In the genomic region with DNA sequence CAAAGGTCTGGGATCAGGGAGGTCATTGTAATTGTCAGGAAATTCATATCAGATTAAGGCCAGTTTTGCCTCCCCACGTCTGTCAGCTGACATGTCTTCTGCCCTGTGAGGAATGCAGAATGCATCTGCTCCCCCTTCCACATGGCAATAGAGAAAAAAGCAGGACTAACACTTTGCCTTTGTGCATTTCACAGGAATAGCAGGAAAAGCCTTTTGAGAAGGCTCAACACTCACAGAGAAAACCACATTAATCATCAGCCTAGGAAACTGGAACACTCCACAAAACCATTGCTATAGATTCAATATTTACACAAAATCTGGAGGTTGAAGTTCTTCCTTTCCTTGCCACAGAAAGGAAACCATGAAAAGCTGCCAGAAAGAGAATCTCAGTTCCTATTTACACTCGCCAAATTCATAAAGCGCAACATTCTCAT, we compare ENCODE assay signal across 1 cellular context.
A peak's percentile ranks its signal among the peaks of the same experiment; 100 is the strongest.
TF ChIP-seq lines count a peak whose summit lies in the region.

No MANE protein-coding gene starts in this region.

TF ChIP-seq in K562, 482 proteins besides CTCF, POLR2A, EP300 and RAD21:
- TF ChIP-seq, protein P1, sequence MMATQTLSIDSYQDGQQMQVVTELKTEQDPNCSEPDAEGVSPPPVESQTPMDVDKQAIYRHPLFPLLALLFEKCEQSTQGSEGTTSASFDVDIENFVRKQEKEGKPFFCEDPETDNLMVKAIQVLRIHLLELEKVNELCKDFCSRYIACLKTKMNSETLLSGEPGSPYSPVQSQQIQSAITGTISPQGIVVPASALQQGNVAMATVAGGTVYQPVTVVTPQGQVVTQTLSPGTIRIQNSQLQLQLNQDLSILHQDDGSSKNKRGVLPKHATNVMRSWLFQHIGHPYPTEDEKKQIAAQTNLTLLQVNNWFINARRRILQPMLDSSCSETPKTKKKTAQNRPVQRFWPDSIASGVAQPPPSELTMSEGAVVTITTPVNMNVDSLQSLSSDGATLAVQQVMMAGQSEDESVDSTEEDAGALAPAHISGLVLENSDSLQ (IDR thresholded peaks at IDR 0.05), result 0 out of 2 replicates have a peak, but pooled peaks have one; percentile 6
- peak in 1 of 2 experiments; percentile 65; a peak in 2 of 4 replicates for TF ChIP-seq FOXA3 (CRISPR knock-in tag; conservative IDR thresholded peaks at IDR 0.05 in 1 of 2, IDR thresholded peaks at IDR 0.05 in 1 of 2)
- TF ChIP-seq, protein P2, sequence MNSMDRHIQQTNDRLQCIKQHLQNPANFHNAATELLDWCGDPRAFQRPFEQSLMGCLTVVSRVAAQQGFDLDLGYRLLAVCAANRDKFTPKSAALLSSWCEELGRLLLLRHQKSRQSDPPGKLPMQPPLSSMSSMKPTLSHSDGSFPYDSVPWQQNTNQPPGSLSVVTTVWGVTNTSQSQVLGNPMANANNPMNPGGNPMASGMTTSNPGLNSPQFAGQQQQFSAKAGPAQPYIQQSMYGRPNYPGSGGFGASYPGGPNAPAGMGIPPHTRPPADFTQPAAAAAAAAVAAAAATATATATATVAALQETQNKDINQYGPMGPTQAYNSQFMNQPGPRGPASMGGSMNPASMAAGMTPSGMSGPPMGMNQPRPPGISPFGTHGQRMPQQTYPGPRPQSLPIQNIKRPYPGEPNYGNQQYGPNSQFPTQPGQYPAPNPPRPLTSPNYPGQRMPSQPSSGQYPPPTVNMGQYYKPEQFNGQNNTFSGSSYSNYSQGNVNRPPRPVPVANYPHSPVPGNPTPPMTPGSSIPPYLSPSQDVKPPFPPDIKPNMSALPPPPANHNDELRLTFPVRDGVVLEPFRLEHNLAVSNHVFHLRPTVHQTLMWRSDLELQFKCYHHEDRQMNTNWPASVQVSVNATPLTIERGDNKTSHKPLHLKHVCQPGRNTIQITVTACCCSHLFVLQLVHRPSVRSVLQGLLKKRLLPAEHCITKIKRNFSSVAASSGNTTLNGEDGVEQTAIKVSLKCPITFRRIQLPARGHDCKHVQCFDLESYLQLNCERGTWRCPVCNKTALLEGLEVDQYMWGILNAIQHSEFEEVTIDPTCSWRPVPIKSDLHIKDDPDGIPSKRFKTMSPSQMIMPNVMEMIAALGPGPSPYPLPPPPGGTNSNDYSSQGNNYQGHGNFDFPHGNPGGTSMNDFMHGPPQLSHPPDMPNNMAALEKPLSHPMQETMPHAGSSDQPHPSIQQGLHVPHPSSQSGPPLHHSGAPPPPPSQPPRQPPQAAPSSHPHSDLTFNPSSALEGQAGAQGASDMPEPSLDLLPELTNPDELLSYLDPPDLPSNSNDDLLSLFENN (IDR thresholded peaks at IDR 0.05; ENCODE audit: low read depth in 2 of 2, low read length in 2 of 2), result no peak
